17 cellular contexts compared by ENCODE assay signal in genomic region chr4:116143221-116143620, GRCh38.
DNase-seq lines count a peak whose midpoint lies in the region; ATAC-seq and TF ChIP-seq lines count a peak whose summit lies in the region.
"Had no signal": no experiment of that assay in that cellular context is flagged by ENCODE, and none has a peak within 500 bp of the region (broad histone marks: within the 10 kb centered on the region; RNA-seq: fewer than 3 reads in every experiment).

No MANE protein-coding gene starts in this region.

- intact Hi-C loops in PC-3 (cut with micrococcal nuclease): loop anchor here (1.0 to 10.0 kb wide), 2 partner anchors 21 to 1018 kb away; no protein-coding TSS in a partner anchor

- H3K9me2 ChIP-seq in PC-3 (replicated peaks; ENCODE audit: low read length): no peaks in the 10 kb centered on the region

- CTCF ChIA-PET in PC-3 (lab: Charles Lee): no interaction called here

- ATAC-seq in PC-3: peak; percentile 97
- ATAC-seq in HG02588 (IDR thresholded peaks at IDR 0.05; ENCODE audit: unreplicated experiment): no peak
- no peak for ATAC-seq in GM18868 (IDR thresholded peaks at IDR 0.05; ENCODE audit: unreplicated experiment)
- ATAC-seq: GM12878, GM23338, HCT116 had no signal

- H2AFZ ChIP-seq in PC-3 (ENCODE audit: low read length) (no peak overlapping the region), smooth muscle cell (ENCODE audit: low read depth) (peak overlapping the region; percentile 36)
- H2AFZ ChIP-seq: GM23338 had no signal

- 85% methylated on average over 2 of the region's 2 CpGs for WGBS in smooth muscle cell (ENCODE audit: low lambda C conversion rate)

- H3K9me3 ChIP-seq in PC-3 (ENCODE audit: low read length) (no peaks in the 10 kb centered on the region), smooth muscle cell (replicated peaks; ENCODE audit: low read depth) (no peaks in the 10 kb centered on the region)

- H3K27me3 ChIP-seq in PC-3 (ENCODE audit: low read length): no peaks in the 10 kb centered on the region
- H3K27me3 ChIP-seq in smooth muscle cell (ENCODE audit: low read depth): no peaks in the 10 kb centered on the region

- POLR2A ChIA-PET in PC-3 (lab: Charles Lee; ENCODE audit: unreplicated experiment): no interaction called here

- H3K9ac ChIP-seq in PC-3 (ENCODE audit: low read length) (no peak overlapping the region), smooth muscle cell (ENCODE audit: low read depth) (no peak overlapping the region)

- H3K79me2 ChIP-seq in PC-3 (ENCODE audit: low read length): no peaks in the 10 kb centered on the region
- H3K79me2 ChIP-seq in smooth muscle cell (ENCODE audit: low read depth): no peaks in the 10 kb centered on the region

- H4K20me1 ChIP-seq in PC-3 (ENCODE audit: low read length): no peaks in the 10 kb centered on the region
- H4K20me1 ChIP-seq in smooth muscle cell (ENCODE audit: low read depth): no peaks in the 10 kb centered on the region

- TF ChIP-seq CTCF in 22Rv1 (IDR thresholded peaks at IDR 0.05) (no peak), LNCaP clone FGC (IDR thresholded peaks at IDR 0.05; ENCODE audit: control insufficient read depth, extremely low read depth, insufficient read depth) (no peak), PC-3 (conservative IDR thresholded peaks at IDR 0.05; ENCODE audit: low read depth, low read length) (no peak), smooth muscle cell (IDR thresholded peaks at IDR 0.05; ENCODE audit: borderline replicate concordance, insufficient read depth, poor library complexity, severe bottlenecking) (no peak)

- DNase-seq in LNCaP clone FGC (ENCODE audit: low read depth): peak; percentile 69
- peak; percentile 67 for DNase-seq in PC-3
- no peak for DNase-seq in smooth muscle cell (lab: John Stamatoyannopoulos, UW; ENCODE audit: unreplicated experiment)
- no peak for DNase-seq in SHP77 treated with DMSO at 0.1 percent for 48 hours (lab: John Stamatoyannopoulos, UW)
- DNase-seq: C1 segment of cervical spinal cord; CD4-positive, alpha-beta memory T cell; DMS 273 treated with DMSO at 0.1 percent for 48 hours; DMS79; EL; GDM1; H9 had no signal

- H3K36me3 ChIP-seq in PC-3 (ENCODE audit: low read depth, low read length): no peaks in the 10 kb centered on the region
- no peaks in the 10 kb centered on the region for H3K36me3 ChIP-seq in smooth muscle cell (ENCODE audit: low read depth)

- H3F3A ChIP-seq in PC-3 (ENCODE audit: low read length, unreplicated experiment): no peaks in the 10 kb centered on the region
- no peaks in the 10 kb centered on the region for H3F3A ChIP-seq in smooth muscle cell (ENCODE audit: low read depth)

- BruUV-seq in PC-3 (replicated peaks; lab: Mats Ljungman, UMichigan): no TSS peak

- H3K4me3 ChIP-seq in LNCaP clone FGC (ENCODE audit: low read depth, low read length) (no peak overlapping the region), PC-3 (ENCODE audit: low read length) (no peak overlapping the region), smooth muscle cell (no peak overlapping the region)
- H3K4me3 ChIP-seq: GM12878, GM23338 had no signal

- H3K4me2 ChIP-seq in PC-3 (ENCODE audit: low read length): peak overlapping the region; percentile 20
- H3K4me2 ChIP-seq in smooth muscle cell: no peak overlapping the region
- H3K4me2 ChIP-seq: GM23338 had no signal

- H3K4me1 ChIP-seq in PC-3 (ENCODE audit: insufficient read depth, low read length): peaks cover 14% of the 10 kb centered on the region
- no peaks in the 10 kb centered on the region for H3K4me1 ChIP-seq in smooth muscle cell (ENCODE audit: low read depth)

- H3K27ac ChIP-seq in 22Rv1 (peak overlapping the region; percentile 66), PC-3 (ENCODE audit: low read length) (peak overlapping the region; percentile 48), smooth muscle cell (ENCODE audit: low read depth) (no peak overlapping the region)

Comparison
In these comparisons a context has a peak if more than half of its experiments do, and no peak if none do; other contexts are left out.
1. DNase-seq: peak in LNCaP clone FGC (single experiment) and PC-3 (single experiment); none in smooth muscle cell (single experiment) and SHP77 treated with DMSO at 0.1 percent for 48 hours (single experiment).